20 cellular contexts compared by ENCODE assay signal in genomic region chr17:50353600-50354195, GRCh38.
"Had no signal": no experiment of that assay in that cellular context is flagged by ENCODE, and none has a peak within 500 bp of the region (broad histone marks: within the 10 kb centered on the region; RNA-seq: fewer than 3 reads in every experiment).

No MANE protein-coding gene starts in this region.

- FAIRE-seq: colon, endometrium, small intestine, urothelium cell line had no signal

- DNase-seq: activated B cell treated with CpG ODN at 0.5 μM for 24 hours; activated CD4-positive, alpha-beta memory T cell treated with anti-CD3 and anti-CD28 coated beads, Interleukin-2, amount 10 ng/mL, durations not matched to agents 7 days and 5 days; activated CD4-positive, alpha-beta T cell treated with anti-CD3 and anti-CD28 coated beads for 48 hours; activated naive CD4-positive, alpha-beta T cell treated with Interleukin-2 at 50 U/mL for 16 hours; brain microvascular endothelial cell; central memory CD4-positive, alpha-beta T cell; left lung; mammary epithelial cell; psoas muscle; right cardiac atrium; SK-N-SH; small intestine; stimulated activated CD4-positive, alpha-beta T cell treated with anti-CD3 and anti-CD28 coated beads, Interleukin-15, amount 100 ng/mL, for 24 hours; stimulated activated CD4-positive, alpha-beta T cell treated with anti-CD3 and anti-CD28 coated beads, Interleukin-2, amount 100 ng/mL, for 48 hours; T-cell; thyroid gland had no signal

- ATAC-seq: gastrocnemius medialis, left lung, psoas muscle, T-cell had no signal

- H3K9me3 Mint-ChIP-seq: activated B cell treated with CpG ODN at 0.5 μM for 24 hours; activated CD4-positive, alpha-beta memory T cell treated with anti-CD3 and anti-CD28 coated beads, Interleukin-2, amount 10 ng/mL, durations not matched to agents 7 days and 5 days; T-cell had no signal

- H3K4me1 ChIP-seq: gastrocnemius medialis, thyroid gland had no signal

- H3K9ac ChIP-seq: SK-N-SH had no signal

- H3K9me3 ChIP-seq: gastrocnemius medialis, left lung, psoas muscle, SK-N-SH, thyroid gland had no signal

- H3K27me3 ChIP-seq: brain microvascular endothelial cell, gastrocnemius medialis, left lung, thyroid gland had no signal

- H3K27ac Mint-ChIP-seq: activated B cell treated with CpG ODN at 0.5 μM for 24 hours; activated CD4-positive, alpha-beta memory T cell treated with anti-CD3 and anti-CD28 coated beads, Interleukin-2, amount 10 ng/mL, durations not matched to agents 7 days and 5 days; T-cell had no signal

- H3K27ac ChIP-seq: brain microvascular endothelial cell, gastrocnemius medialis, left lung, psoas muscle, thyroid gland had no signal

- H3K27me3 Mint-ChIP-seq: activated B cell treated with CpG ODN at 0.5 μM for 24 hours; activated CD4-positive, alpha-beta memory T cell treated with anti-CD3 and anti-CD28 coated beads, Interleukin-2, amount 10 ng/mL, durations not matched to agents 7 days and 5 days; T-cell had no signal

- H3K4me3 ChIP-seq: gastrocnemius medialis, left lung, psoas muscle, thyroid gland had no signal

- H3K4me3 Mint-ChIP-seq: activated B cell treated with CpG ODN at 0.5 μM for 24 hours; activated CD4-positive, alpha-beta memory T cell treated with anti-CD3 and anti-CD28 coated beads, Interleukin-2, amount 10 ng/mL, durations not matched to agents 7 days and 5 days; T-cell had no signal
